ENCODE assay signal across 9 cellular contexts in genomic region chr6:4942673-4943009, GRCh38.
DNase-seq lines count a peak whose midpoint lies in the region; ATAC-seq and TF ChIP-seq lines count a peak whose summit lies in the region.
"Had no signal": no experiment of that assay in that cellular context is flagged by ENCODE, and none has a peak within 500 bp of the region (broad histone marks: within the 10 kb centered on the region; RNA-seq: fewer than 3 reads in every experiment).

No MANE protein-coding gene starts in this region.

- DNase-seq in RWPE1 (ENCODE audit: low spot score) (no peak), endodermal cell (no peak), omental fat pad (ENCODE audit: low spot score) (no peak), HK-2 (ENCODE audit: unreplicated experiment) (no peak), NCI-H2107 (lab: John Stamatoyannopoulos, UW) (no peak)
- DNase-seq: effector CD8-positive, alpha-beta T cell had no signal

- no peaks in the 10 kb centered on the region for H3K4me1 ChIP-seq in endodermal cell (ENCODE audit: control insufficient read depth, insufficient read depth, low read length)

- H3K4me1 Mint-ChIP-seq in endodermal cell, result no peaks in the 10 kb centered on the region

- no peaks in the 10 kb centered on the region for H3K9me3 Mint-ChIP-seq in endodermal cell

- no peaks in the 10 kb centered on the region for H3K27me3 ChIP-seq in endodermal cell (ENCODE audit: control insufficient read depth, insufficient read depth, low read length, poor library complexity, severe bottlenecking)

- H3K4me3 ChIP-seq in endodermal cell (ENCODE audit: low read length), result no peak overlapping the region

- peaks cover 45% of the 10 kb centered on the region for H3K36me3 ChIP-seq in endodermal cell (ENCODE audit: control insufficient read depth, insufficient read depth, low read length)

- ATAC-seq in GM21717 (IDR thresholded peaks at IDR 0.05; ENCODE audit: unreplicated experiment), result peak; percentile 7
- peak; percentile 5 for ATAC-seq in omental fat pad (ENCODE audit: low FRiP score)
- ATAC-seq in HG02623 (IDR thresholded peaks at IDR 0.05; ENCODE audit: unreplicated experiment), result no peak
- ATAC-seq in GM21526 (IDR thresholded peaks at IDR 0.05; ENCODE audit: low FRiP score, unreplicated experiment), result no peak

- no peak overlapping the region for H3K4me3 Mint-ChIP-seq in endodermal cell

- no peak for TF ChIP-seq CTCF in RWPE1 (conservative IDR thresholded peaks at IDR 0.05; ENCODE audit: low read depth)
- no peak for TF ChIP-seq CTCF in endodermal cell (conservative IDR thresholded peaks at IDR 0.05)
- no peak for TF ChIP-seq CTCF in omental fat pad (IDR thresholded peaks at IDR 0.05)

- H3K27ac Mint-ChIP-seq in endodermal cell, result peak overlapping the region; percentile 57

- no peak overlapping the region for H3K9ac ChIP-seq in endodermal cell (ENCODE audit: extremely low read depth, low read length, poor library complexity, severe bottlenecking)

- WGBS in endodermal cell (ENCODE audit: insufficient coverage in 1 of 2, insufficient read length in 1 of 2), 2 experiments, result 91 to 94% methylated on average over 3 to 4 of the region's 4 CpGs

- no peaks in the 10 kb centered on the region for H3K27me3 Mint-ChIP-seq in endodermal cell (ENCODE audit: insufficient read depth)

- H3K36me3 Mint-ChIP-seq in endodermal cell (ENCODE audit: low read depth), result peaks cover 43% of the 10 kb centered on the region

- POLR2A ChIA-PET in RWPE1 (lab: Yijun Ruan, JAX; ENCODE audit: low non-redundant PET), result no interaction called here

- no peaks in the 10 kb centered on the region for H3K9me3 ChIP-seq in endodermal cell (ENCODE audit: control insufficient read depth, low read length)

- H3K27ac ChIP-seq in RWPE1, result peak overlapping the region; percentile 79
- H3K27ac ChIP-seq in endodermal cell (ENCODE audit: low read depth, low read length), result no peak overlapping the region

- CTCF ChIA-PET in RWPE1 (lab: Yijun Ruan, JAX), result no interaction called here

Comparison
In these comparisons a context has a peak if more than half of its experiments do, and no peak if none do; other contexts are left out.
1. ATAC-seq: peak in GM21717 (single experiment) and omental fat pad (single experiment); none in HG02623 (single experiment) and GM21526 (single experiment).